Comparison of ENCODE assay signal across 8 cellular contexts in the genomic region with DNA sequence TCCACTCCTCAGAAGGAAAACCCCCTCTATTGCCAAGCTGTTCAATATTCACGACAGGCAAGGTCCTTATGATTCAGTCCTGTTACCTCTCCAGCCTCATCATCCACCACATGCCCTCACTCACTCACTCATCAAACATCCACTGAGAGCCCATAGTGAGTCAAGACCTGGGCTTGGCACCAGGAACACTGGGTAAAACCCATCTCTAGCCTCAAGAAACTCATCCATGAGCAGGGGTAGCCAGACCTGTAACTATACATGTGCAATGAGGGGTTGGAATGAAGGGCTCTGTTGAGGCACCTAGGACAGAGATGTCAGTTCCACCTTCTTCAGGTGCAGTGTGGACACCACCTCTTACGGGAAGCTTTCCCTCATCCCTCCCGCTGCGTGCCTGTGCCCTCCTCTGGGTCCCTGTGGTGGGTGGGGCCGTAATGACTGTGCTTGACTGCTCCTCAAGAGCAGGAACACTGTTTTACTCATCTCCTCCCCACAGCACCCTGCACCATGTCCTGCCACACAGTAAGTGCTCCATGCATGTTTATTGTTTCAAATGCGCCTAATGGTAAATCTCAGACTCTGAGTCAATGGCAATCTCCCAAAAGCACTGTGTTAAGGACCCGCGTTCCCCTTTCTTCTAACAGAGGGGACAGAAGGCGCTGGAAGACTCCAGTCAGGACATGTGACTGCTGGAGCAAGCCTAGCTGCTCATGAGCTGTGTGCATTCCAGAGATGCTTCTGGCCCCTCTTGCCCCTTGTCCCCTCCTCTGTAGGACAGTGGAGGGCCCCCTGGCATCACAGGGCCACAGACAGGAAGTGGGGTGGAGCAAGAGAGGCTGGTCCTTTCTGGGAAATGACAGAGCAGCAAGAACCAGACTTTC.
DNase-seq lines count a peak whose midpoint lies in the region; ATAC-seq and TF ChIP-seq lines count a peak whose summit lies in the region.

No MANE protein-coding gene starts in this region.

- H3K4me1 ChIP-seq in skeletal muscle satellite cell (ENCODE audit: control insufficient read depth, insufficient read depth, low read length) = peaks cover 62% of the 10 kb centered on the region
- peaks cover 44 to 54% (median 48%) of the 10 kb centered on the region in 4 donors for H3K4me1 ChIP-seq in esophagus muscularis mucosa

- H3K4me2 ChIP-seq in skeletal muscle satellite cell (ENCODE audit: low read length) = peak overlapping the region; percentile 64

- peaks cover 20% of the 10 kb centered on the region for H3K36me3 ChIP-seq in skeletal muscle satellite cell (ENCODE audit: insufficient read depth, low read length)
- H3K36me3 ChIP-seq in esophagus muscularis mucosa = no peaks in the 10 kb centered on the region

- H3K36me3 Mint-ChIP-seq in T-helper 17 cell (ENCODE audit: low read depth) = no peaks in the 10 kb centered on the region

- TF ChIP-seq EP300 in esophagus muscularis mucosa (IDR thresholded peaks at IDR 0.05) = no peak

- intact Hi-C loops in esophagus muscularis mucosa (cut with DNase I) = no loop called here

- H3K4me3 Mint-ChIP-seq in T-helper 17 cell = peak overlapping the region; percentile 70

- no peaks in the 10 kb centered on the region for H3K27me3 Mint-ChIP-seq in T-helper 17 cell

- H3K9me3 ChIP-seq in T-helper 17 cell (ENCODE audit: control insufficient read depth, low read length, poor library complexity, severe bottlenecking) = no peaks in the 10 kb centered on the region
- peaks cover 10% of the 10 kb centered on the region for H3K9me3 ChIP-seq in skeletal muscle satellite cell (replicated peaks; ENCODE audit: low read length)
- peaks cover 0 to 3% (median 0%) of the 10 kb centered on the region in 4 donors for H3K9me3 ChIP-seq in esophagus muscularis mucosa

- no peak for TF ChIP-seq CTCF in esophagus muscularis mucosa (IDR thresholded peaks at IDR 0.05)

- H3K27me3 ChIP-seq in skeletal muscle satellite cell (ENCODE audit: control insufficient read depth, insufficient read depth, low read length) (no peaks in the 10 kb centered on the region), esophagus muscularis mucosa (no peaks in the 10 kb centered on the region)

- peak; percentile 50 for ATAC-seq in GM19463 (IDR thresholded peaks at IDR 0.05; ENCODE audit: unreplicated experiment)
- ATAC-seq in T-helper 17 cell = peak; percentile 56
- peak; percentile 47 for ATAC-seq in esophagus mucosa

- H3K4me3 ChIP-seq in skeletal muscle satellite cell (ENCODE audit: low read length) = peak overlapping the region; percentile 40
- no peak overlapping the region for H3K4me3 ChIP-seq in esophagus muscularis mucosa

- H3K9ac ChIP-seq in skeletal muscle satellite cell (ENCODE audit: low read depth, low read length) = peak overlapping the region; percentile 90

- WGBS in esophagus muscularis mucosa = 88% methylated on average over 9 of the region's 9 CpGs

- DNase-seq in AG08395 (ENCODE audit: low spot score) = peak; percentile 58
- no peak for DNase-seq in T-helper 17 cell
- no peak for DNase-seq in NCI-H2227 (lab: John Stamatoyannopoulos, UW; ENCODE audit: unreplicated experiment)
- no peak for DNase-seq in NCI-H2227 treated with DMSO at 0.1 percent for 48 hours (lab: John Stamatoyannopoulos, UW)
- no peak for DNase-seq in esophagus muscularis mucosa (ENCODE audit: extremely low spot score)

- TF ChIP-seq POLR2A in esophagus muscularis mucosa (IDR thresholded peaks at IDR 0.05; ENCODE audit: low read depth) = no peak

- H3K27ac Mint-ChIP-seq in T-helper 17 cell = peak overlapping the region; percentile 69

- peaks cover 30% of the 10 kb centered on the region for H3K4me1 Mint-ChIP-seq in T-helper 17 cell

- H3K27ac ChIP-seq in esophagus muscularis mucosa (replicated peaks in 1 of 4) = no peak overlapping the region
